In the genomic region with DNA sequence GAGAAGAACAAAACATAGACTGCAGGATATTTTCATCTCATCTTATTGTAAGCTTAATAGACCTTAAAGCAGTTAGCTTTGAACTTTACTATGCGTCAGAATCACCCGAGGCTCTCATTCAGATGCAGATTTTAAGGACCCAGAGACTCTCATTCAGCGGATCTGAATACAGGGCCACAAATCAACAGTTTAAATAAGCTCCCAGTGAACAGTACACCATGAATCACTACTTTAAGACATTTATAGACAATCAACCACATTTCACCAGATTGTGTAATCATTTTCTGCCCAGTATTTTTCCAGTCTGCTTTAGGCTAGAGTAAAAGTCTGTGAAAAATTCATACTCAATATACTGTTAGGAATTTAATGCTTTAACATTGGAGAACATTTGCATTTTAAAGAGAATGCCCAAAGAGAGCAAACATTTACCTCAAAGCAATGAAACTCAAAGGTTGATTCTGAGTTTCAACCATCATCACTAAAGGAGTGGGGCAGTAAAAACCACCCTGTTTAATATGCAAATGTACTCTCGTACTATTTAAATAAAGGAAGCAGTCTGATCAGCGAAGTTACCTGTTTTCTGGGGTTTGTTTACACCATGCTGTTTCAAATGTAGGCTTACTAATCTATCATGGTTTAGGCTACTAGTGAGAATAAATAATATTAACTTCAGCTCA, we compare ENCODE assay signal across 9 cellular contexts. TPM values are rescaled to one million over a fixed set of nuclear protein-coding genes. Genes with fewer than 3 reads are reported as not detected.
A peak's percentile ranks its signal among the peaks of the same experiment; 100 is the strongest.
DNase-seq lines count a peak whose midpoint lies in the region; ATAC-seq, FAIRE-seq and TF ChIP-seq lines count a peak whose summit lies in the region.
"Had no signal": no experiment of that assay in that cellular context is flagged by ENCODE, and none has a peak within 500 bp of the region (broad histone marks: within the 10 kb centered on the region; RNA-seq: fewer than 3 reads in every experiment).

No MANE protein-coding gene starts in this region.

- H3K4me1 ChIP-seq in SK-N-SH (ENCODE audit: control insufficient read depth in 1 of 2, insufficient read depth in 2 of 2, low read depth in 1 of 2, low read length in 1 of 2), result peaks cover 0 to 18% of the 10 kb centered on the region in 2 experiments; a peak in 1 of 4 replicates
- H3K4me1 ChIP-seq in small intestine (ENCODE audit: control insufficient read depth in 2 of 2, insufficient read depth in 1 of 2, low read depth in 1 of 2, low read length in 1 of 2), result no peaks in the 10 kb centered on the region

- DNase-seq in AG08395 (ENCODE audit: low spot score), result peak; percentile 36
- peak; percentile 67 for DNase-seq in NOMO-1 treated with DMSO at 0.1 percent for 48 hours (lab: John Stamatoyannopoulos, UW; ENCODE audit: unreplicated experiment)
- DNase-seq in foreskin fibroblast, result peak; percentile 43 to 71
- DNase-seq in SK-N-SH, result no peak
- DNase-seq in nucleus accumbens (lab: John Stamatoyannopoulos, UW), result no peak
- no peak for DNase-seq in small intestine
- DNase-seq: stimulated activated CD4-positive, alpha-beta T cell treated with anti-CD3 and anti-CD28 coated beads, Interleukin-15, amount 100 ng/mL, for 24 hours had no signal

- no peaks in the 10 kb centered on the region for H3K79me2 ChIP-seq in SK-N-SH (ENCODE audit: insufficient read depth)

- TF ChIP-seq RAD21 in SK-N-SH (IDR thresholded peaks at IDR 0.05; ENCODE audit: low read length), result no peak

- H3F3A ChIP-seq in SK-N-SH (replicated peaks; ENCODE audit: insufficient read depth), result no peaks in the 10 kb centered on the region

- H3K27ac ChIP-seq in SK-N-SH (ENCODE audit: low read depth in 2 of 2, low read length in 1 of 2), result no peak overlapping the region
- H3K27ac ChIP-seq in small intestine (ENCODE audit: low read depth in 1 of 2, low read length in 1 of 2), result no peak overlapping the region

- POLR2A ChIA-PET in SK-N-SH (lab: Yijun Ruan, JAX), result no interaction called here

- WGBS in SK-N-SH (ENCODE audit: low lambda C conversion rate), result 76% methylated on average over 5 of the region's 5 CpGs
- 68 to 75% (median 75%) methylated on average over 5 of the region's 5 CpGs for WGBS in small intestine, 3 donors

- H3K36me3 ChIP-seq in SK-N-SH (replicated peaks in 1 of 2; ENCODE audit: control insufficient read depth in 1 of 2, insufficient read depth in 2 of 2, low read length in 1 of 2) (no peaks in the 10 kb centered on the region), small intestine (ENCODE audit: control insufficient read depth in 2 of 2, insufficient read depth in 2 of 2, low read length in 2 of 2) (no peaks in the 10 kb centered on the region)

- CTCF ChIA-PET in SK-N-SH (lab: Yijun Ruan, JAX), result interaction anchor here (0.7 kb wide), 1 partner anchor 32 kb away, joined by 3 read pairs; the partner anchor contains the start of gene MALT1

- TF ChIP-seq CTCF in foreskin fibroblast (IDR thresholded peaks at IDR 0.05; ENCODE audit: low read depth, low read length) (no peak), SK-N-SH (IDR thresholded peaks at IDR 0.05) (no peak)

- H3K4me3 ChIP-seq in foreskin fibroblast (ENCODE audit: low read depth in 1 of 2, low read length in 2 of 2), result no peak overlapping the region
- H3K4me3 ChIP-seq in SK-N-SH (ENCODE audit: low read depth in 2 of 2, low read length in 1 of 2), result no peak overlapping the region
- no peak overlapping the region for H3K4me3 ChIP-seq in small intestine (ENCODE audit: low read depth in 1 of 2, low read length in 2 of 2)

- H3K4me2 ChIP-seq in SK-N-SH, result no peak overlapping the region

- H4K20me1 ChIP-seq in SK-N-SH (ENCODE audit: insufficient read depth), result no peaks in the 10 kb centered on the region

- no peak for TF ChIP-seq EP300 in SK-N-SH (IDR thresholded peaks at IDR 0.05; ENCODE audit: borderline replicate concordance in 1 of 2, low read depth in 1 of 2, low read length in 1 of 2)

- H3K9ac ChIP-seq in SK-N-SH, result no peak overlapping the region

- no peaks in the 10 kb centered on the region for H3K9me3 ChIP-seq in SK-N-SH
- H3K9me3 ChIP-seq in small intestine (ENCODE audit: control insufficient read depth, low read depth), result no peaks in the 10 kb centered on the region

- no peak overlapping the region for H2AFZ ChIP-seq in SK-N-SH (ENCODE audit: low read depth)

- no peaks in the 10 kb centered on the region for H3K9me2 ChIP-seq in SK-N-SH

- FAIRE-seq in small intestine (lab: Jason Lieb, UNC), result no peak

- no peaks in the 10 kb centered on the region for H3K27me3 ChIP-seq in SK-N-SH (ENCODE audit: insufficient read depth)
- no peaks in the 10 kb centered on the region for H3K27me3 ChIP-seq in small intestine (ENCODE audit: control insufficient read depth in 2 of 2, insufficient read depth in 2 of 2, low read length in 2 of 2)

- peak; percentile 66 for ATAC-seq in GM21825 (IDR thresholded peaks at IDR 0.05; ENCODE audit: unreplicated experiment)
- ATAC-seq in GM19463 (IDR thresholded peaks at IDR 0.05; ENCODE audit: unreplicated experiment), result no peak

TF ChIP-seq in SK-N-SH, 30 proteins besides CTCF, POLR2A, EP300 and RAD21:
- no peak for TF ChIP-seq NRF1 (IDR thresholded peaks at IDR 0.05; ENCODE audit: low read depth, low read length)

RNA-seq across cellular contexts. Expression of gene ALPK2, which starts 11.0 kb away (rescaled TPM):
- polyA plus RNA-seq in SK-N-SH (2012; rRNA removed) (8.9 and 17.5 TPM in 2 replicates), small intestine (under 1 TPM in 2 of 3 donors, not detected in 1; 0.07 to 0.27 TPM)
- polyA plus RNA-seq in SK-N-SH (2012; cell fraction: cytosol; rRNA removed), result 5.1 and 5.2 TPM in 2 replicates
- polyA plus RNA-seq in SK-N-SH (2012; cell fraction: nucleus; rRNA removed), result 34.0 and 60.6 TPM in 2 replicates

RNA-seq across cellular contexts. Expression of gene MALT1, which starts 31.4 kb away (rescaled TPM):
- polyA plus RNA-seq in SK-N-SH (2012; rRNA removed) (6.6 and 10.0 TPM in 2 replicates), small intestine (1 to 10 TPM; 4.9 to 6.3 (median 6.2) TPM)
- 9.1 and 10.1 TPM in 2 replicates for polyA plus RNA-seq in SK-N-SH (2012; cell fraction: cytosol; rRNA removed)
- polyA plus RNA-seq in SK-N-SH (2012; cell fraction: nucleus; rRNA removed), result 6.4 and 16.0 TPM in 2 replicates

Comparison
In these comparisons a context has a peak if more than half of its experiments do, and no peak if none do; other contexts are left out.
1. DNase-seq: peak in AG08395 (single experiment), NOMO-1 treated with DMSO at 0.1 percent for 48 hours (single experiment) and foreskin fibroblast (2 of 2); none in SK-N-SH (single experiment), nucleus accumbens (0 of 56) and small intestine (single experiment).